In genomic region chr15:31329640-31330010, GRCh38 we compare ENCODE assay signal across 8 cellular contexts. TPM values are rescaled to one million over a fixed set of nuclear protein-coding genes. Genes with fewer than 3 reads are reported as not detected.
A peak's percentile ranks its signal among the peaks of the same experiment; 100 is the strongest.
DNase-seq lines count a peak whose midpoint lies in the region; FAIRE-seq and TF ChIP-seq lines count a peak whose summit lies in the region.

No MANE protein-coding gene starts in this region.

- peaks cover 40 to 50% of the 10 kb centered on the region in 2 donors for H3K4me1 ChIP-seq in kidney (ENCODE audit: control insufficient read depth in 1 of 2, insufficient read depth in 1 of 2, low read depth in 1 of 2, low read length in 2 of 2)

- TF ChIP-seq POLR2A in lower leg skin (IDR thresholded peaks at IDR 0.05) = no peak

- peak overlapping the region; percentile 70 to 86 for H3K4me3 ChIP-seq in kidney (ENCODE audit: low read length in 2 of 2)
- H3K4me3 ChIP-seq in lower leg skin (ENCODE audit: low read depth, poor library complexity, severe bottlenecking) = no peak overlapping the region

- peak overlapping the region; percentile 96 for H3K4me3 Mint-ChIP-seq in T-helper 1 cell treated with Interleukin-12 subunit alpha and Interleukin-12 subunit beta and Interleukin-4 antibody, amounts not matched to agents 30 μg/mL and 1 μg/mL, for 36 hours
- peak overlapping the region; percentile 93 for H3K4me3 Mint-ChIP-seq in activated naive CD8-positive, alpha-beta T cell treated with anti-CD3 and anti-CD28 coated beads for 36 hours

- 18 to 44% methylated on average over 11 to 15 of the region's 15 CpGs for WGBS in lower leg skin, 2 donors

- H3K36me3 ChIP-seq in kidney (ENCODE audit: control insufficient read depth in 1 of 2, insufficient read depth in 2 of 2, low read length in 2 of 2) = no peaks in the 10 kb centered on the region

- TF ChIP-seq CTCF in kidney (IDR thresholded peaks at IDR 0.05; ENCODE audit: borderline replicate concordance, extremely low read depth, insufficient read depth) (no peak), lower leg skin (IDR thresholded peaks at IDR 0.05) (no peak)

- peaks cover 62% of the 10 kb centered on the region for H3K4me1 Mint-ChIP-seq in T-helper 1 cell treated with Interleukin-12 subunit alpha and Interleukin-12 subunit beta and Interleukin-4 antibody, amounts not matched to agents 30 μg/mL and 1 μg/mL, for 36 hours (ENCODE audit: low read depth)
- peaks cover 62% of the 10 kb centered on the region for H3K4me1 Mint-ChIP-seq in activated naive CD8-positive, alpha-beta T cell treated with anti-CD3 and anti-CD28 coated beads for 36 hours

- no peak overlapping the region for H3K9ac ChIP-seq in kidney (ENCODE audit: low read length in 2 of 2)

- H3K27ac ChIP-seq in kidney (ENCODE audit: low read depth in 2 of 2, low read length in 2 of 2) = peak overlapping the region; percentile 94 to 95
- peak overlapping the region; percentile 50 for H3K27ac ChIP-seq in temporal lobe (ENCODE audit: low read depth, low read length)

- no peaks in the 10 kb centered on the region for H3K27me3 Mint-ChIP-seq in T-helper 1 cell treated with Interleukin-12 subunit alpha and Interleukin-12 subunit beta and Interleukin-4 antibody, amounts not matched to agents 30 μg/mL and 1 μg/mL, for 36 hours (ENCODE audit: low read depth)
- H3K27me3 Mint-ChIP-seq in activated naive CD8-positive, alpha-beta T cell treated with anti-CD3 and anti-CD28 coated beads for 36 hours = no peaks in the 10 kb centered on the region

- no peaks in the 10 kb centered on the region for H3K9me3 ChIP-seq in kidney (ENCODE audit: control insufficient read depth in 1 of 2, low read length in 2 of 2)

- FAIRE-seq in kidney (lab: Jason Lieb, UNC) = no peak

- H3K27ac Mint-ChIP-seq in T-helper 1 cell treated with Interleukin-12 subunit alpha and Interleukin-12 subunit beta and Interleukin-4 antibody, amounts not matched to agents 30 μg/mL and 1 μg/mL, for 36 hours = peak overlapping the region; percentile 95
- H3K27ac Mint-ChIP-seq in activated naive CD8-positive, alpha-beta T cell treated with anti-CD3 and anti-CD28 coated beads for 36 hours = peak overlapping the region; percentile 85

- no peak for DNase-seq in T-helper 1 cell
- DNase-seq in activated naive CD8-positive, alpha-beta T cell treated with anti-CD3 and anti-CD28 coated beads for 36 hours = no peak
- DNase-seq in kidney = no peak
- no peak for DNase-seq in EL
- DNase-seq in lower leg skin (ENCODE audit: low spot score in 2 of 2) = no peak
- no peak for DNase-seq in pons (ENCODE audit: low spot score)

- intact Hi-C loops in kidney (cut with DNase I) (no loop called here), lower leg skin (cut with DNase I; ENCODE audit: low total_unique reads) (loop anchor here (5.0 kb wide), 2 partner anchors 38 to 112 kb away; no protein-coding TSS in a partner anchor)

- peaks cover 38% of the 10 kb centered on the region for H3K36me3 Mint-ChIP-seq in T-helper 1 cell treated with Interleukin-12 subunit alpha and Interleukin-12 subunit beta and Interleukin-4 antibody, amounts not matched to agents 30 μg/mL and 1 μg/mL, for 36 hours (ENCODE audit: low read depth)
- peaks cover 19% of the 10 kb centered on the region for H3K36me3 Mint-ChIP-seq in activated naive CD8-positive, alpha-beta T cell treated with anti-CD3 and anti-CD28 coated beads for 36 hours

- no peaks in the 10 kb centered on the region for H3K9me3 Mint-ChIP-seq in T-helper 1 cell treated with Interleukin-12 subunit alpha and Interleukin-12 subunit beta and Interleukin-4 antibody, amounts not matched to agents 30 μg/mL and 1 μg/mL, for 36 hours
- no peaks in the 10 kb centered on the region for H3K9me3 Mint-ChIP-seq in activated naive CD8-positive, alpha-beta T cell treated with anti-CD3 and anti-CD28 coated beads for 36 hours

RNA-seq across cellular contexts. Expression of gene KLF13, which starts 3.0 kb away (rescaled TPM):
- 100 to 1,000 TPM; 110 to 111 TPM for total RNA-seq in activated naive CD8-positive, alpha-beta T cell treated with anti-CD3 and anti-CD28 coated beads for 36 hours
- total RNA-seq in kidney (123 TPM), temporal lobe (27.8 TPM), lower leg skin (100 to 1,000 TPM in 2 of 4 donors, 10 to 100 TPM in 2; 50.8 to 151 (median 98.7) TPM)
- polyA plus RNA-seq in kidney (ENCODE audit: insufficient read depth, low read depth, low replicate concordance) = 55.5 TPM
